Comparison of ENCODE assay signal across 1 cellular context in genomic region chr2:10141736-10142639, GRCh38.
TF ChIP-seq lines count a peak whose summit lies in the region.

No MANE protein-coding gene starts in this region.

TF ChIP-seq in GM23338, 12 proteins besides CTCF, POLR2A, EP300 and RAD21 (continued from another document):
- TF ChIP-seq ZNF462 (CRISPR knock-in tag; IDR thresholded peaks at IDR 0.05) = no peak
- TF ChIP-seq REST (IDR thresholded peaks at IDR 0.05; ENCODE audit: unreplicated experiment) = no peak
- TF ChIP-seq NANOG (IDR thresholded peaks at IDR 0.05; ENCODE audit: borderline replicate concordance) = no peak
- no peak for TF ChIP-seq ETS1 (IDR thresholded peaks at IDR 0.05)
- no peak for TF ChIP-seq JUNB (IDR thresholded peaks at IDR 0.05; ENCODE audit: unreplicated experiment)
- TF ChIP-seq POLR2AphosphoS5 (IDR thresholded peaks at IDR 0.05; ENCODE audit: low read depth) = no peak
- TF ChIP-seq EZH2 (IDR thresholded peaks at IDR 0.05; ENCODE audit: low read depth, unreplicated experiment) = no peak
- no peak for TF ChIP-seq ZNF114 (CRISPR knock-in tag; IDR thresholded peaks at IDR 0.05)
- TF ChIP-seq STAT1 (IDR thresholded peaks at IDR 0.05; ENCODE audit: unreplicated experiment) = no peak
- TF ChIP-seq CREB1 (CRISPR knock-in tag; IDR thresholded peaks at IDR 0.05; ENCODE audit: low read depth) = no peak
